Comparison of ENCODE assay signal across 1 cellular context in genomic region chr22:39528681-39529486, GRCh38.
TF ChIP-seq lines count a peak whose summit lies in the region.

No MANE protein-coding gene starts in this region.

TF ChIP-seq in H1, 55 proteins besides CTCF, POLR2A, EP300 and RAD21:
- TF ChIP-seq SP2 (IDR thresholded peaks at IDR 0.05; ENCODE audit: low read length), result no peak
- TF ChIP-seq BCL11A (IDR thresholded peaks at IDR 0.05; ENCODE audit: low read depth in 2 of 2, low read length in 2 of 2), result no peak
- no peak for TF ChIP-seq HDAC2 (IDR thresholded peaks at IDR 0.05; ENCODE audit: borderline replicate concordance in 1 of 2, low read depth in 2 of 2, low read length in 2 of 2)
- peak; percentile 86; the same call in 1 of the 2 replicates for TF ChIP-seq GABPA (IDR thresholded peaks at IDR 0.05; ENCODE audit: borderline replicate concordance, insufficient read depth, low read length)
- TF ChIP-seq KDM4A (IDR thresholded peaks at IDR 0.05; ENCODE audit: low read depth, low read length, severe bottlenecking), result no peak
- peak; percentile 88 for TF ChIP-seq TEAD4 (IDR thresholded peaks at IDR 0.05; ENCODE audit: low read depth, low read length)
- no peak for TF ChIP-seq SIRT6 (IDR thresholded peaks at IDR 0.05; ENCODE audit: low read length)
- no peak for TF ChIP-seq KDM1A (IDR thresholded peaks at IDR 0.05; ENCODE audit: borderline replicate concordance, low read length)
- TF ChIP-seq CHD2 (IDR thresholded peaks at IDR 0.05; ENCODE audit: low read length), result no peak
- peak; percentile 55; the same call in 1 of the 2 replicates for TF ChIP-seq GTF2F1 (IDR thresholded peaks at IDR 0.05; ENCODE audit: borderline replicate concordance, low read depth, low read length)
- TF ChIP-seq CREB1 (IDR thresholded peaks at IDR 0.05), result peak; percentile 72
- TF ChIP-seq ZNF274 (IDR thresholded peaks at IDR 0.05; ENCODE audit: borderline replicate concordance, extremely low read depth, low read length), result no peak
- TF ChIP-seq FOSL1 (IDR thresholded peaks at IDR 0.05; ENCODE audit: insufficient read depth, low read depth, low read length), result no peak
- TF ChIP-seq ATF3 (IDR thresholded peaks at IDR 0.05; ENCODE audit: insufficient read depth, low read depth, low read length), result no peak
- peak; percentile 88 for TF ChIP-seq YY1 (IDR thresholded peaks at IDR 0.05; ENCODE audit: low read depth, low read length)
- TF ChIP-seq PHF8 (conservative IDR thresholded peaks at IDR 0.05; ENCODE audit: low read depth, low read length), result no peak
- TF ChIP-seq CHD7 (IDR thresholded peaks at IDR 0.05; ENCODE audit: insufficient replicate concordance, low read length), result peak; percentile 72
- TF ChIP-seq SRF (IDR thresholded peaks at IDR 0.05; ENCODE audit: low read depth, low read length), result no peak
- TF ChIP-seq CEBPB (IDR thresholded peaks at IDR 0.05; ENCODE audit: low read depth, low read length), result no peak; the same call in 1 of the 2 replicates
- TF ChIP-seq ATF2 (IDR thresholded peaks at IDR 0.05; ENCODE audit: low read length), result peak; percentile 89; the same call in 1 of the 2 replicates
- TF ChIP-seq SIX5 (IDR thresholded peaks at IDR 0.05; ENCODE audit: low read depth, low read length), result no peak
- TF ChIP-seq MAFK (IDR thresholded peaks at IDR 0.05; ENCODE audit: low read depth, low read length), result no peak
- TF ChIP-seq SP1 (IDR thresholded peaks at IDR 0.05; ENCODE audit: low read depth, low read length), result peak; percentile 100
- peak; percentile 91; the same call in 1 of the 2 replicates for TF ChIP-seq SP4 (IDR thresholded peaks at IDR 0.05; ENCODE audit: low read length)
- no peak for TF ChIP-seq NRF1 (IDR thresholded peaks at IDR 0.05; ENCODE audit: low read depth, low read length)
- TF ChIP-seq HDAC6 (IDR thresholded peaks at IDR 0.05; ENCODE audit: low read depth, low read length), result no peak
- TF ChIP-seq RXRA (IDR thresholded peaks at IDR 0.05; ENCODE audit: insufficient read depth, low read depth, low read length), result no peak; the same call in 1 of the 2 replicates
- TF ChIP-seq POLR2AphosphoS5 (IDR thresholded peaks at IDR 0.05; ENCODE audit: low read depth, low read length), result peak; percentile 36
- peak; percentile 78 for TF ChIP-seq JUND (IDR thresholded peaks at IDR 0.05; ENCODE audit: low read length)
- TF ChIP-seq RFX5 (IDR thresholded peaks at IDR 0.05; ENCODE audit: borderline replicate concordance, low read depth, low read length), result peak; percentile 79; the same call in 1 of the 2 replicates
- peak; percentile 64; the same call in 1 of the 2 replicates for TF ChIP-seq EGR1 (IDR thresholded peaks at IDR 0.05; ENCODE audit: borderline replicate concordance, low read depth, low read length)
- no peak for TF ChIP-seq RBBP5 (IDR thresholded peaks at IDR 0.05; ENCODE audit: borderline replicate concordance, low read depth, low read length)
- TF ChIP-seq SUZ12 (IDR thresholded peaks at IDR 0.05; ENCODE audit: low read length), result no peak
- TF ChIP-seq TCF12 (IDR thresholded peaks at IDR 0.05; ENCODE audit: low read depth, low read length), result 0 out of 2 replicates have a peak, but pooled peaks have one; percentile 73
- TF ChIP-seq SIN3A (conservative IDR thresholded peaks at IDR 0.05 in 1 of 2, IDR thresholded peaks at IDR 0.05 in 1 of 2; ENCODE audit: low read depth in 1 of 2, low read length in 2 of 2), result peak; percentile 19 to 92; a peak in 2 of 4 replicates
- TF ChIP-seq BRCA1 (IDR thresholded peaks at IDR 0.05; ENCODE audit: low read depth, low read length), result no peak
- TF ChIP-seq MAX (IDR thresholded peaks at IDR 0.05), result peak; percentile 81
- TF ChIP-seq ASH2L (IDR thresholded peaks at IDR 0.05; ENCODE audit: low read length), result no peak
- TF ChIP-seq POU5F1 (IDR thresholded peaks at IDR 0.05; ENCODE audit: low read depth, low read length), result no peak
- TF ChIP-seq TBP (IDR thresholded peaks at IDR 0.05; ENCODE audit: low read depth, low read length), result peak; percentile 53; the same call in 1 of the 2 replicates
- no peak for TF ChIP-seq USF2 (IDR thresholded peaks at IDR 0.05; ENCODE audit: low read length)
- TF ChIP-seq NANOG (IDR thresholded peaks at IDR 0.05; ENCODE audit: insufficient read depth, low read depth, low read length, poor library complexity, severe bottlenecking), result peak; percentile 6
- TF ChIP-seq BACH1 (IDR thresholded peaks at IDR 0.05; ENCODE audit: low read length), result no peak
- TF ChIP-seq SAP30 (IDR thresholded peaks at IDR 0.05; ENCODE audit: insufficient read depth, insufficient replicate concordance, low read length), result no peak
- no peak; the same call in 1 of the 2 replicates for TF ChIP-seq TAF1 (IDR thresholded peaks at IDR 0.05; ENCODE audit: low read depth, low read length)
- no peak for TF ChIP-seq RNF2 (IDR thresholded peaks at IDR 0.05; ENCODE audit: borderline replicate concordance, low read depth, low read length, missing control alignments, poor library complexity, severe bottlenecking)
- no peak for TF ChIP-seq KDM5A (IDR thresholded peaks at IDR 0.05; ENCODE audit: low read length)
- TF ChIP-seq CBX8 (IDR thresholded peaks at IDR 0.05; ENCODE audit: borderline replicate concordance, low read depth, low read length), result no peak
- TF ChIP-seq TAF7 (optimal IDR thresholded peaks at IDR 0.05; ENCODE audit: borderline replicate concordance, low read depth, low read length), result peak; percentile 72
- no peak for TF ChIP-seq CTBP2 (IDR thresholded peaks at IDR 0.05; ENCODE audit: borderline replicate concordance, insufficient read depth, insufficient read length, low read length)
- TF ChIP-seq JUN (IDR thresholded peaks at IDR 0.05; ENCODE audit: low read depth, low read length), result no peak
- no peak for TF ChIP-seq EZH2 (IDR thresholded peaks at IDR 0.05; ENCODE audit: low read depth, low read length, severe bottlenecking)
- no peak for TF ChIP-seq CHD1 (IDR thresholded peaks at IDR 0.05; ENCODE audit: low read depth, low read length)
- TF ChIP-seq CBX5 (IDR thresholded peaks at IDR 0.05; ENCODE audit: low read depth, low read length), result no peak
- TF ChIP-seq E2F6 (IDR thresholded peaks at IDR 0.05), result peak; percentile 44; the same call in 1 of the 2 replicates
TF ChIP-seq in H1: peak in this region for 20.
